Comparison of ENCODE assay signal across 20 cellular contexts in the genomic region with DNA sequence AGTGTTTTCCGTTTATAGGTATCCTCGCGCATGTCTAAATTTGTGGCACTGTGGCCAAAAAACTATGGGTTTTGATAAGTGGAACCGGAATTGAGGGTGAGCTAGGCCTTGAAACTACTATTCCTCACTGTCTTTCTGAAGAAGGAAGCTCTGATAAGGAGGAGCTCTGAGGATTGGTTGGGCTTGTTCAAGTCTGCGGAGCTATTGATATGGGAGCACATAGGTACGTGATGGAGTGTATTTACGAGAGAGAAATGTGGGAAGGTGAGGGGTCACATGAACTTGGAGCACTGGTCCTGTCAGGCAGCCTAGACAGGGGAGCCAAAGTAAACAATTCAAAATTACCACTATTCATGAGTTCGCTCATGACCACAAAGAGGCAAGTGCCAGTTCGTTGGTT.
"Had no signal": no experiment of that assay in that cellular context is flagged by ENCODE, and none has a peak within 500 bp of the region (broad histone marks: within the 10 kb centered on the region; RNA-seq: fewer than 3 reads in every experiment).

No MANE protein-coding gene starts in this region.

- H3K79me2 ChIP-seq: hepatocyte had no signal

- H3K27ac ChIP-seq: dorsolateral prefrontal cortex, hepatocyte, thyroid gland had no signal

- H3K27ac Mint-ChIP-seq: activated CD4-positive, alpha-beta T cell treated with anti-CD3 and anti-CD28 coated beads for 36 hours; activated naive CD8-positive, alpha-beta T cell treated with anti-CD3 and anti-CD28 coated beads for 36 hours; activated T-helper 1 cell treated with anti-CD3 and anti-CD28 coated beads, Interleukin-12 subunit alpha, Interleukin-12 subunit beta, Interleukin-2, Interleukin-4 antibody, amounts not matched to agents 30 ng/mL and 10 ng/mL and 1 ng/mL, durations not matched to agents 14 hours and 24 hours and 36 hours; nephron; T-helper 1 cell treated with Interleukin-12 subunit alpha and Interleukin-12 subunit beta and Interleukin-4 antibody, amounts not matched to agents 30 μg/mL and 1 μg/mL, for 36 hours; WTC11 had no signal

- H3K4me3 Mint-ChIP-seq: activated CD4-positive, alpha-beta T cell treated with anti-CD3 and anti-CD28 coated beads for 36 hours; activated naive CD8-positive, alpha-beta T cell treated with anti-CD3 and anti-CD28 coated beads for 36 hours; activated T-helper 1 cell treated with anti-CD3 and anti-CD28 coated beads, Interleukin-12 subunit alpha, Interleukin-12 subunit beta, Interleukin-2, Interleukin-4 antibody, amounts not matched to agents 30 ng/mL and 10 ng/mL and 1 ng/mL, durations not matched to agents 14 hours and 24 hours and 36 hours; mesothelial cell of epicardium; nephron; T-helper 1 cell treated with Interleukin-12 subunit alpha and Interleukin-12 subunit beta and Interleukin-4 antibody, amounts not matched to agents 30 μg/mL and 1 μg/mL, for 36 hours; WTC11 had no signal

- H3K4me3 ChIP-seq: dorsolateral prefrontal cortex, hepatocyte, thyroid gland had no signal

- H3K9me3 ChIP-seq: thyroid gland had no signal

- H3K27me3 ChIP-seq: dorsolateral prefrontal cortex, hepatocyte, thyroid gland had no signal

- ATAC-seq: activated CD4-positive, alpha-beta T cell treated with anti-CD3 and anti-CD28 coated beads for 36 hours; left colon; WTC11 had no signal

- H3K4me2 ChIP-seq: hepatocyte had no signal

- DNase-seq: activated CD4-positive, alpha-beta T cell treated with anti-CD3 and anti-CD28 coated beads for 36 hours; activated CD4-positive, alpha-beta T cell treated with anti-CD3 and anti-CD28 coated beads, Interleukin-2, amount 50 U/mL, for 48 hours; activated gamma-delta T cell treated with Interleukin-2 at 50 U/mL for 16 hours; activated naive CD8-positive, alpha-beta T cell treated with anti-CD3 and anti-CD28 coated beads for 36 hours; amniotic stem cell; dorsolateral prefrontal cortex; left colon; nucleus accumbens; posterior cingulate gyrus; retina; stimulated activated CD4-positive, alpha-beta T cell treated with anti-CD3 and anti-CD28 coated beads, Interleukin-1b, Interleukin-23, amount 100 ng/mL, for 48 hours; stimulated activated CD8-positive, alpha-beta memory T cell treated with anti-CD3 and anti-CD28 coated beads, Interleukin-4, amount 100 ng/mL, for 48 hours; stimulated activated naive CD4-positive, alpha-beta T cell treated with Interleukin-2 at 50 U/mL for 16 hours; thyroid gland had no signal

- H3K4me1 Mint-ChIP-seq: mesothelial cell of epicardium, nephron had no signal

- H2AFZ ChIP-seq: hepatocyte had no signal

- H3K4me1 ChIP-seq: thyroid gland had no signal

- H3K27me3 Mint-ChIP-seq: activated CD4-positive, alpha-beta T cell treated with anti-CD3 and anti-CD28 coated beads for 36 hours; activated naive CD8-positive, alpha-beta T cell treated with anti-CD3 and anti-CD28 coated beads for 36 hours had no signal
